In genomic region chr12:57202321-57202720, GRCh38 we compare ENCODE assay signal across 29 cellular contexts. TPM values are rescaled to one million over a fixed set of nuclear protein-coding genes. Genes with fewer than 3 reads are reported as not detected.
DNase-seq lines count a peak whose midpoint lies in the region; FAIRE-seq and TF ChIP-seq lines count a peak whose summit lies in the region.
"Had no signal": no experiment of that assay in that cellular context is flagged by ENCODE, and none has a peak within 500 bp of the region (broad histone marks: within the 10 kb centered on the region; RNA-seq: fewer than 3 reads in every experiment).

No MANE protein-coding gene starts in this region.

- no peak overlapping the region for H3K4me3 ChIP-seq in HEK293 (ENCODE audit: low read depth, low read length)
- H3K4me3 ChIP-seq in astrocyte (ENCODE audit: insufficient read depth, low read depth, low read length) = no peak overlapping the region
- H3K4me3 ChIP-seq in neuronal stem cell (ENCODE audit: low read length in 2 of 2) = no peak overlapping the region
- H3K4me3 ChIP-seq in HAP-1 = no peak overlapping the region
- H3K4me3 ChIP-seq: BLaER1, GM12878 had no signal

- in situ Hi-C loops in HAP-1 (cut with MboI; ENCODE audit: low sequenced_read_pairs) = no loop called here

- H4K20me1 ChIP-seq in astrocyte (ENCODE audit: insufficient read depth, low read length) = peaks cover 46% of the 10 kb centered on the region
- H4K20me1 ChIP-seq: BLaER1 had no signal

- no peak overlapping the region for H3K14ac ChIP-seq in neuronal stem cell (ENCODE audit: low read length)

- TF ChIP-seq CTCF in HEK293 (tag by site-specific recombination; IDR thresholded peaks at IDR 0.05) (no peak), astrocyte (IDR thresholded peaks at IDR 0.05; ENCODE audit: insufficient read depth, low read depth, low read length) (no peak)

- no peaks in the 10 kb centered on the region for H3K79me2 ChIP-seq in astrocyte (ENCODE audit: insufficient read depth, low read length)

- DNase-seq in astrocyte (ENCODE audit: low read depth) (no peak), neuronal stem cell (ENCODE audit: low spot score) (no peak), HAP-1 (ENCODE audit: low spot score in 2 of 2) (no peak), NCI-H1105 (lab: John Stamatoyannopoulos, UW) (no peak)
- DNase-seq: 8988T; ACHN; BE2C; CD4-positive, alpha-beta memory T cell; CD4-positive, CD25-positive, alpha-beta regulatory T cell; CD8-positive, alpha-beta memory T cell; COR-L47; DMS 273 treated with DMSO at 0.1 percent for 48 hours; DMS153; DMS53; DMS79; DND-41; EL; GDM1 had no signal

- H2BK15ac ChIP-seq in neuronal stem cell (ENCODE audit: low read length) = no peak overlapping the region

- H2AK5ac ChIP-seq in neuronal stem cell (ENCODE audit: low read depth, low read length) = no peak overlapping the region

- no peaks in the 10 kb centered on the region for H3K4me1 Mint-ChIP-seq in astrocyte (ENCODE audit: low read depth, unreplicated experiment)
- H3K4me1 Mint-ChIP-seq: CD14-positive monocyte; CD4-positive, alpha-beta memory T cell; CD4-positive, CD25-positive, alpha-beta regulatory T cell; CD8-positive, alpha-beta memory T cell had no signal

- no peaks in the 10 kb centered on the region for H3K9me3 Mint-ChIP-seq in astrocyte (ENCODE audit: unreplicated experiment)
- H3K9me3 Mint-ChIP-seq: CD4-positive, CD25-positive, alpha-beta regulatory T cell had no signal

- H3K27ac ChIP-seq in HEK293 (ENCODE audit: extremely low read depth, low read depth, low read length) (no peak overlapping the region), astrocyte (ENCODE audit: low read depth, low read length) (no peak overlapping the region), neuronal stem cell (replicated peaks; ENCODE audit: low read length) (no peak overlapping the region)
- H3K27ac ChIP-seq: BLaER1 had no signal

- H3K4me2 ChIP-seq in astrocyte (ENCODE audit: low read length) (no peak overlapping the region), neuronal stem cell (ENCODE audit: insufficient read depth, low read length, poor library complexity, severe bottlenecking) (no peak overlapping the region)
- H3K4me2 ChIP-seq: BLaER1 had no signal

- no peaks in the 10 kb centered on the region for H3K27me3 Mint-ChIP-seq in astrocyte (ENCODE audit: low read depth, unreplicated experiment)
- H3K27me3 Mint-ChIP-seq: CD4-positive, alpha-beta memory T cell; CD8-positive, alpha-beta memory T cell had no signal

- no peak for FAIRE-seq in astrocyte (lab: Jason Lieb, UNC)
- FAIRE-seq: A204.1, GM12878, GM12892, GM18507 had no signal

- peaks cover 20% of the 10 kb centered on the region for H3K36me3 Mint-ChIP-seq in astrocyte (ENCODE audit: low read depth, unreplicated experiment)
- H3K36me3 Mint-ChIP-seq: CD4-positive, alpha-beta memory T cell; CD4-positive, CD25-positive, alpha-beta regulatory T cell; CD8-positive, alpha-beta memory T cell had no signal

- no peak overlapping the region for H4K91ac ChIP-seq in neuronal stem cell (ENCODE audit: low read depth, low read length, poor library complexity)

- no peak overlapping the region for H3K18ac ChIP-seq in neuronal stem cell (ENCODE audit: low read length)

- H3K4me1 ChIP-seq in HEK293 (ENCODE audit: control insufficient read depth, insufficient read depth, low read length) = no peaks in the 10 kb centered on the region
- no peaks in the 10 kb centered on the region for H3K4me1 ChIP-seq in astrocyte (ENCODE audit: insufficient read depth, low read length)
- H3K4me1 ChIP-seq in neuronal stem cell (ENCODE audit: control insufficient read depth in 2 of 2, insufficient read depth in 1 of 2, low read depth in 1 of 2, low read length in 2 of 2) = no peaks in the 10 kb centered on the region
- no peaks in the 10 kb centered on the region for H3K4me1 ChIP-seq in HAP-1
- H3K4me1 ChIP-seq: BE2C had no signal

- H3K9ac ChIP-seq in astrocyte (ENCODE audit: low read length) (no peak overlapping the region), neuronal stem cell (ENCODE audit: low read depth, low read length, poor library complexity) (no peak overlapping the region)
- H3K9ac ChIP-seq: BLaER1 had no signal

- no peak overlapping the region for H2BK12ac ChIP-seq in neuronal stem cell (ENCODE audit: low read length)

- CTCF ChIA-PET in HEK293 (lab: Yijun Ruan, JAX) = no interaction called here

- no peak overlapping the region for H3K4ac ChIP-seq in neuronal stem cell (ENCODE audit: low read length)

- no CpG with 5 or more reads among the region's 19 CpGs for WGBS in neuronal stem cell (ENCODE audit: extremely low coverage in 2 of 2, insufficient read length in 2 of 2, insufficient replicate concordance in 1 of 2), 2 donors

- no peaks in the 10 kb centered on the region for H3K9me3 ChIP-seq in HEK293 (ENCODE audit: control insufficient read depth, insufficient read depth, low read depth, low read length)
- no peaks in the 10 kb centered on the region for H3K9me3 ChIP-seq in astrocyte (ENCODE audit: insufficient read depth, low read depth, low read length)
- H3K9me3 ChIP-seq in neuronal stem cell (replicated peaks in 1 of 2; ENCODE audit: control insufficient read depth in 2 of 2, insufficient read depth in 1 of 2, low read depth in 1 of 2, low read length in 2 of 2) = peaks cover 0 to 1% of the 10 kb centered on the region in 2 donors
- H3K9me3 ChIP-seq in HAP-1 = no peaks in the 10 kb centered on the region
- H3K9me3 ChIP-seq: BE2C, BLaER1 had no signal

- H3K36me3 ChIP-seq in HEK293 (ENCODE audit: control insufficient read depth in 2 of 2, insufficient read depth in 1 of 2, low read length in 2 of 2) (peaks cover 0 to 92% of the 10 kb centered on the region in 2 experiments; a peak in 1 of 3 replicates), astrocyte (ENCODE audit: insufficient read depth, low read length) (peaks cover 19% of the 10 kb centered on the region), neuronal stem cell (replicated peaks in 1 of 2; ENCODE audit: control insufficient read depth in 2 of 2, insufficient read depth in 2 of 2, low read length in 2 of 2) (peaks cover 83 to 95% of the 10 kb centered on the region in 2 donors), HAP-1 (replicated peaks) (peaks cover 4% of the 10 kb centered on the region)
- H3K36me3 ChIP-seq: BE2C had no signal

- H2BK5ac ChIP-seq in neuronal stem cell (ENCODE audit: low read length) = no peak overlapping the region

- peak overlapping the region; percentile 12 for H3K27ac Mint-ChIP-seq in astrocyte (ENCODE audit: unreplicated experiment)
- H3K27ac Mint-ChIP-seq: CD14-positive monocyte; CD4-positive, alpha-beta memory T cell; CD4-positive, CD25-positive, alpha-beta regulatory T cell; CD8-positive, alpha-beta memory T cell had no signal

- POLR2A ChIA-PET in HEK293 (lab: Yijun Ruan, JAX) = no interaction called here

- peak overlapping the region; percentile 73 for H3K23ac ChIP-seq in neuronal stem cell (ENCODE audit: low read depth, low read length, poor library complexity)

- no peak overlapping the region for H4K8ac ChIP-seq in neuronal stem cell (ENCODE audit: low read depth, low read length)

- no peak overlapping the region for H2BK120ac ChIP-seq in neuronal stem cell (ENCODE audit: low read depth, low read length)

- H3K27me3 ChIP-seq in astrocyte (ENCODE audit: insufficient read depth, low read length) = no peaks in the 10 kb centered on the region
- no peaks in the 10 kb centered on the region for H3K27me3 ChIP-seq in neuronal stem cell (ENCODE audit: control insufficient read depth in 3 of 3, insufficient read depth in 3 of 3, low read depth in 1 of 3, low read length in 3 of 3)
- H3K27me3 ChIP-seq in HAP-1 (ENCODE audit: low read depth) = no peaks in the 10 kb centered on the region
- H3K27me3 ChIP-seq: BE2C, BLaER1 had no signal

- H2AFZ ChIP-seq in astrocyte (ENCODE audit: low read depth, low read length) (no peak overlapping the region), neuronal stem cell (ENCODE audit: low read length) (no peak overlapping the region)

- H3K4me3 Mint-ChIP-seq in astrocyte (ENCODE audit: unreplicated experiment) = no peak overlapping the region
- H3K4me3 Mint-ChIP-seq: CD14-positive monocyte; CD4-positive, alpha-beta memory T cell; CD4-positive, CD25-positive, alpha-beta regulatory T cell had no signal

- peaks cover 8% of the 10 kb centered on the region for H3K79me1 ChIP-seq in neuronal stem cell (ENCODE audit: low read depth, low read length)

TF ChIP-seq in HEK293, 187 proteins besides CTCF, POLR2A, EP300 and RAD21:
- peak; percentile 76 for TF ChIP-seq KLF1 (tag by site-specific recombination; IDR thresholded peaks at IDR 0.05)
- TF ChIP-seq ZSCAN16 (tag by site-specific recombination; IDR thresholded peaks at IDR 0.05) = no peak

RNA-seq across cellular contexts. Expression of gene NXPH4, which starts 14.3 kb away (rescaled TPM):
- 14.5 and 22.3 TPM in 2 replicates for total RNA-seq in astrocyte
- 0.26 TPM for polyA plus RNA-seq in neuronal stem cell (2013, experiment 1 of 2)
- 0.29 TPM for polyA plus RNA-seq in neuronal stem cell (2013, experiment 2 of 2)
- total RNA-seq: CD4-positive, alpha-beta memory T cell; G401 had no signal
- polyA plus RNA-seq: CD14-positive monocyte; CD4-positive, alpha-beta memory T cell; CD8-positive, alpha-beta memory T cell had no signal

RNA-seq across cellular contexts. Expression of gene SHMT2, which starts 27.2 kb away (rescaled TPM):
- total RNA-seq in astrocyte = 197 and 217 TPM in 2 replicates
- polyA plus RNA-seq in neuronal stem cell (2013, experiment 1 of 2) = 117 TPM
- polyA plus RNA-seq in neuronal stem cell (2013, experiment 2 of 2) = 112 TPM

RNA-seq across cellular contexts. Expression of gene STAC3, which starts 48.7 kb away (rescaled TPM):
- 0.75 and 0.82 TPM in 2 replicates for total RNA-seq in astrocyte
- 0.79 TPM for polyA plus RNA-seq in neuronal stem cell (2013, experiment 1 of 2)
- 0.93 TPM for polyA plus RNA-seq in neuronal stem cell (2013, experiment 2 of 2)
- polyA plus RNA-seq: CD8-positive, alpha-beta memory T cell had no signal

RNA-seq across cellular contexts. Expression of gene LRP1-AS, which starts 54.9 kb away (rescaled TPM):
- total RNA-seq in astrocyte = not detected in 2 replicates
- not detected for polyA plus RNA-seq in neuronal stem cell (2013, experiment 1 of 2)
- polyA plus RNA-seq in neuronal stem cell (2013, experiment 2 of 2) = not detected
- total RNA-seq: A673; CD4-positive, alpha-beta memory T cell; CD4-positive, CD25-positive, alpha-beta regulatory T cell; CD8-positive, alpha-beta memory T cell; Daoy; G401; GM12878 had no signal
- polyA plus RNA-seq: AG04450; CD4-positive, alpha-beta memory T cell; CD4-positive, CD25-positive, alpha-beta regulatory T cell; CD8-positive, alpha-beta memory T cell; GM12878 had no signal
